18 cellular contexts compared by ENCODE assay signal in genomic region chr6:155030148-155030720, GRCh38. TPM values are rescaled to one million over a fixed set of nuclear protein-coding genes. Genes with fewer than 3 reads are reported as not detected.
DNase-seq lines count a peak whose midpoint lies in the region; ATAC-seq and TF ChIP-seq lines count a peak whose summit lies in the region.
"Had no signal": no experiment of that assay in that cellular context is flagged by ENCODE, and none has a peak within 500 bp of the region (broad histone marks: within the 10 kb centered on the region; RNA-seq: fewer than 3 reads in every experiment).

No MANE protein-coding gene starts in this region.

- CTCF ChIA-PET in WTC11 (lab: Charles Lee): no interaction called here

- WGBS in GM23248 (ENCODE audit: low coverage in 1 of 2, low lambda C conversion rate in 2 of 2, missing lambda C conversion rate in 2 of 2), 2 experiments: 42 to 48% methylated on average over 8 of the region's 8 CpGs
- 64 to 71% methylated on average over 8 of the region's 8 CpGs for WGBS in testis, 2 donors

- H3K36me3 ChIP-seq in GM23248 (ENCODE audit: low read depth) (no peaks in the 10 kb centered on the region), testis (ENCODE audit: low read depth, missing control alignments) (no peaks in the 10 kb centered on the region)

- H3K4me3 Mint-ChIP-seq in WTC11: no peak overlapping the region
- no peak overlapping the region for H3K4me3 Mint-ChIP-seq in activated T-cell treated with anti-CD3 and anti-CD28 coated beads, Interleukin-2, amount 50 U/mL, for 72 hours
- H3K4me3 Mint-ChIP-seq: CD8-positive, alpha-beta memory T cell had no signal

- peak overlapping the region; percentile 63 for H3K27ac Mint-ChIP-seq in WTC11
- no peak overlapping the region for H3K27ac Mint-ChIP-seq in activated T-cell treated with anti-CD3 and anti-CD28 coated beads, Interleukin-2, amount 50 U/mL, for 72 hours
- H3K27ac Mint-ChIP-seq: CD8-positive, alpha-beta memory T cell had no signal

- H3K9me3 ChIP-seq in GM23248 (ENCODE audit: low read depth): no peaks in the 10 kb centered on the region
- H3K9me3 ChIP-seq in testis: no peaks in the 10 kb centered on the region

- no peak for TF ChIP-seq CTCF in WTC11 (IDR thresholded peaks at IDR 0.05)
- TF ChIP-seq CTCF in retinal pigment epithelial cell (conservative IDR thresholded peaks at IDR 0.05; ENCODE audit: low read depth, low read length): no peak
- TF ChIP-seq CTCF in testis (IDR thresholded peaks at IDR 0.05): no peak

- peaks cover 9% of the 10 kb centered on the region for H3K9me3 Mint-ChIP-seq in WTC11
- no peaks in the 10 kb centered on the region for H3K9me3 Mint-ChIP-seq in activated T-cell treated with anti-CD3 and anti-CD28 coated beads, Interleukin-2, amount 50 U/mL, for 72 hours
- H3K9me3 Mint-ChIP-seq: CD8-positive, alpha-beta memory T cell had no signal

- no peak for ATAC-seq in WTC11
- ATAC-seq in activated T-cell treated with anti-CD3 and anti-CD28 coated beads, Interleukin-2, amount 50 U/mL, for 72 hours (replicated peaks in 1 of 2): no peak
- ATAC-seq: HepG2 had no signal

- H3K27me3 ChIP-seq in GM23248 (replicated peaks; ENCODE audit: insufficient read depth) (no peaks in the 10 kb centered on the region), testis (no peaks in the 10 kb centered on the region)

- peaks cover 13% of the 10 kb centered on the region for H3K36me3 Mint-ChIP-seq in WTC11
- no peaks in the 10 kb centered on the region for H3K36me3 Mint-ChIP-seq in activated T-cell treated with anti-CD3 and anti-CD28 coated beads, Interleukin-2, amount 50 U/mL, for 72 hours (ENCODE audit: insufficient read depth in 2 of 2)
- H3K36me3 Mint-ChIP-seq: CD8-positive, alpha-beta memory T cell had no signal

- TF ChIP-seq POLR2A in testis (IDR thresholded peaks at IDR 0.05): no peak

- H3K4me1 ChIP-seq in GM23248 (ENCODE audit: insufficient read depth): peaks cover 13% of the 10 kb centered on the region
- H3K4me1 ChIP-seq in testis: peaks cover 8% of the 10 kb centered on the region

- H3K27me3 Mint-ChIP-seq in WTC11 (ENCODE audit: low read depth): no peaks in the 10 kb centered on the region
- no peaks in the 10 kb centered on the region for H3K27me3 Mint-ChIP-seq in activated T-cell treated with anti-CD3 and anti-CD28 coated beads, Interleukin-2, amount 50 U/mL, for 72 hours (ENCODE audit: low read depth)
- H3K27me3 Mint-ChIP-seq: CD8-positive, alpha-beta memory T cell had no signal

- no peaks in the 10 kb centered on the region for H3K79me2 ChIP-seq in GM23248 (ENCODE audit: insufficient read depth)

- H2AFZ ChIP-seq in GM23248: no peak overlapping the region
- H2AFZ ChIP-seq: PC-9 had no signal

- H3K9me2 ChIP-seq in GM23248 (ENCODE audit: insufficient read depth): no peaks in the 10 kb centered on the region

- intact Hi-C loops in testis (cut with DNase I; ENCODE audit: low total_unique reads): no loop called here

- DNase-seq in GM23248: peak; percentile 24
- DNase-seq in WTC11 (ENCODE audit: low spot score): no peak
- DNase-seq in epithelial cell of prostate (ENCODE audit: low read depth, low spot score): no peak
- DNase-seq in retinal pigment epithelial cell (ENCODE audit: low read depth): peak; percentile 92
- DNase-seq in testis: no peak
- DNase-seq in NOMO-1 (lab: John Stamatoyannopoulos, UW; ENCODE audit: unreplicated experiment in 2 of 2): no peak
- DNase-seq in occipital lobe (lab: John Stamatoyannopoulos, UW): no peak
- DNase-seq in activated T-cell treated with anti-CD3 and anti-CD28 coated beads, Interleukin-2, amount 50 U/mL, for 72 hours: no peak
- DNase-seq: C1 segment of cervical spinal cord; CD8-positive, alpha-beta memory T cell; NCI-H1417 treated with DMSO at 0.1 percent for 48 hours; NCI-H1930; NCI-H226; NCI-H524 treated with DMSO at 0.1 percent for 48 hours; PC-9 had no signal

- H4K20me1 ChIP-seq in GM23248 (ENCODE audit: insufficient read depth): no peaks in the 10 kb centered on the region

- no peak overlapping the region for H3K4me2 ChIP-seq in GM23248 (ENCODE audit: unreplicated experiment)
- H3K4me2 ChIP-seq: KMS-11, PC-9 had no signal

- H3K4me3 ChIP-seq in GM23248: no peak overlapping the region
- peak overlapping the region; percentile 18 for H3K4me3 ChIP-seq in retinal pigment epithelial cell (ENCODE audit: low read length)
- no peak overlapping the region for H3K4me3 ChIP-seq in testis
- H3K4me3 ChIP-seq: PC-9 had no signal

- peaks cover 13% of the 10 kb centered on the region for H3F3A ChIP-seq in GM23248 (ENCODE audit: insufficient read depth)

- H3K9ac ChIP-seq in GM23248: no peak overlapping the region
- H3K9ac ChIP-seq: KMS-11 had no signal

- H3K27ac ChIP-seq in GM23248: no peak overlapping the region
- peak overlapping the region; percentile 71 for H3K27ac ChIP-seq in epithelial cell of prostate
- H3K27ac ChIP-seq in testis: no peak overlapping the region
- H3K27ac ChIP-seq: KMS-11, PC-9, RWPE1 had no signal

- H3K4me1 Mint-ChIP-seq in WTC11: peaks cover 12% of the 10 kb centered on the region
- H3K4me1 Mint-ChIP-seq in activated T-cell treated with anti-CD3 and anti-CD28 coated beads, Interleukin-2, amount 50 U/mL, for 72 hours (ENCODE audit: low read depth): no peaks in the 10 kb centered on the region
- H3K4me1 Mint-ChIP-seq: CD8-positive, alpha-beta memory T cell had no signal

- in situ Hi-C loops in GM23248 (cut with MboI): no loop called here

- POLR2A ChIA-PET in WTC11 (lab: Charles Lee): no interaction called here

TF ChIP-seq in WTC11, 78 proteins besides CTCF, POLR2A, EP300 and RAD21:
- TF ChIP-seq JUN (CRISPR knock-in tag; IDR thresholded peaks at IDR 0.05): no peak
- no peak for TF ChIP-seq NR3C1 (CRISPR knock-in tag; conservative IDR thresholded peaks at IDR 0.05; ENCODE audit: low read depth)
- TF ChIP-seq, protein P1, sequence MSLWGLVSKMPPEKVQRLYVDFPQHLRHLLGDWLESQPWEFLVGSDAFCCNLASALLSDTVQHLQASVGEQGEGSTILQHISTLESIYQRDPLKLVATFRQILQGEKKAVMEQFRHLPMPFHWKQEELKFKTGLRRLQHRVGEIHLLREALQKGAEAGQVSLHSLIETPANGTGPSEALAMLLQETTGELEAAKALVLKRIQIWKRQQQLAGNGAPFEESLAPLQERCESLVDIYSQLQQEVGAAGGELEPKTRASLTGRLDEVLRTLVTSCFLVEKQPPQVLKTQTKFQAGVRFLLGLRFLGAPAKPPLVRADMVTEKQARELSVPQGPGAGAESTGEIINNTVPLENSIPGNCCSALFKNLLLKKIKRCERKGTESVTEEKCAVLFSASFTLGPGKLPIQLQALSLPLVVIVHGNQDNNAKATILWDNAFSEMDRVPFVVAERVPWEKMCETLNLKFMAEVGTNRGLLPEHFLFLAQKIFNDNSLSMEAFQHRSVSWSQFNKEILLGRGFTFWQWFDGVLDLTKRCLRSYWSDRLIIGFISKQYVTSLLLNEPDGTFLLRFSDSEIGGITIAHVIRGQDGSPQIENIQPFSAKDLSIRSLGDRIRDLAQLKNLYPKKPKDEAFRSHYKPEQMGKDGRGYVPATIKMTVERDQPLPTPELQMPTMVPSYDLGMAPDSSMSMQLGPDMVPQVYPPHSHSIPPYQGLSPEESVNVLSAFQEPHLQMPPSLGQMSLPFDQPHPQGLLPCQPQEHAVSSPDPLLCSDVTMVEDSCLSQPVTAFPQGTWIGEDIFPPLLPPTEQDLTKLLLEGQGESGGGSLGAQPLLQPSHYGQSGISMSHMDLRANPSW (CRISPR knock-in tag; conservative IDR thresholded peaks at IDR 0.05; ENCODE audit: low read depth): no peak
- TF ChIP-seq ZNF425 (CRISPR knock-in tag; conservative IDR thresholded peaks at IDR 0.05): no peak

RNA-seq across cellular contexts. Expression of gene TIAM2, which starts 35.1 kb away (rescaled TPM):
- 2.6 and 5.1 TPM in 2 replicates for total RNA-seq in GM23248 (2014; rRNA removed; shearing (Covaris generic))
- polyA plus RNA-seq in GM23248 (2016; fragmentation: Nextera tagmentation; extraction: Ambion mirVana): 2.4 and 4.3 TPM in 2 replicates
- total RNA-seq in WTC11 (2021): 15.1 to 19.2 TPM (median 16.9 TPM) in 3 replicates
- total RNA-seq in testis: 10 to 100 TPM; 22.7 to 38.0 TPM
- polyA plus RNA-seq in testis (ENCODE audit: insufficient read depth, low read depth, low replicate concordance): 43.8 TPM
- total RNA-seq in occipital lobe: 191 TPM
- total RNA-seq in activated T-cell treated with anti-CD3 and anti-CD28 coated beads, Interleukin-2, amount 50 U/mL, for 72 hours: 1 to 10 TPM; 8.3 to 9.7 TPM

Comparison
In these comparisons a context has a peak if more than half of its experiments do, and no peak if none do; other contexts are left out.
1. DNase-seq: peak in GM23248 (single experiment) and retinal pigment epithelial cell (single experiment); none in WTC11 (single experiment), epithelial cell of prostate (single experiment), testis (single experiment), NOMO-1 (0 of 2), occipital lobe (single experiment) and activated T-cell treated with anti-CD3 and anti-CD28 coated beads, Interleukin-2, amount 50 U/mL, for 72 hours (0 of 2).